2 cellular contexts compared by ENCODE assay signal in genomic region chr5:114411380-114411931, GRCh38.
TF ChIP-seq lines count a peak whose summit lies in the region.

No MANE protein-coding gene starts in this region.

TF ChIP-seq in IMR-90, 13 proteins besides CTCF, POLR2A, EP300 and RAD21:
- no peak for TF ChIP-seq RFX5 (IDR thresholded peaks at IDR 0.05; ENCODE audit: low read depth, low read length)
- no peak for TF ChIP-seq NFE2L2 (IDR thresholded peaks at IDR 0.05; ENCODE audit: low read depth, low read length)
- TF ChIP-seq MAFK (IDR thresholded peaks at IDR 0.05; ENCODE audit: low read depth, low read length): no peak
- TF ChIP-seq MAZ (IDR thresholded peaks at IDR 0.05; ENCODE audit: borderline replicate concordance, low read depth, low read length): no peak
- TF ChIP-seq CEBPB (IDR thresholded peaks at IDR 0.05; ENCODE audit: low read depth, low read length): no peak
- no peak for TF ChIP-seq SMC3 (IDR thresholded peaks at IDR 0.05; ENCODE audit: low read depth, low read length)
- TF ChIP-seq USF2 (IDR thresholded peaks at IDR 0.05; ENCODE audit: low read depth, low read length): no peak
- no peak for TF ChIP-seq BHLHE40 (IDR thresholded peaks at IDR 0.05; ENCODE audit: low read depth, low read length)
- TF ChIP-seq CHD1 (IDR thresholded peaks at IDR 0.05; ENCODE audit: low read depth, low read length): no peak

TF ChIP-seq in GM12878, 131 proteins besides CTCF, POLR2A, EP300 and RAD21:
- TF ChIP-seq PKNOX1 (IDR thresholded peaks at IDR 0.05) (no peak), ZBTB40 (IDR thresholded peaks at IDR 0.05; ENCODE audit: borderline replicate concordance) (no peak)
TF ChIP-seq in GM12878: peak in this region for 0.
